ENCODE assay signal across 13 cellular contexts in the genomic region with DNA sequence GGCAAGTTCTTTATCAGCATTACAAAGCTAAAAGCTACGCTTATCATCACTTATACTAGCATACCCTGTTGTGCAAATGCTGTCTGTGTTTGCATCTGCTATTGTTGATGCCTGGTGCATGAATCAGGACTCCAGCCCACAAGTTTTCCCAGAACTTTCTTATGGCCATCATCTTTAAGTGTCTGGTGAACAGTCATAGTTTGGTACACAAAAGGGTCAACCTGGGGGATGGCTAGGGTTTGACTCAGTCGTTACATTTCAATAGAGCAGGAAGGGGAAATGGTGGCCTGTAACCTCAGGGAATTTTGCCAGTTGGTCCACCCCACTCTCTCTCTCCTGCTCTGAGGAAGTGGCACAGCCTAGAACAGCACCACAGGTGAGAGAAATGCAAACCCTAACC. TPM values are rescaled to one million over a fixed set of nuclear protein-coding genes. Genes with fewer than 3 reads are reported as not detected.
A peak's percentile ranks its signal among the peaks of the same experiment; 100 is the strongest.
DNase-seq lines count a peak whose midpoint lies in the region; ATAC-seq, FAIRE-seq and TF ChIP-seq lines count a peak whose summit lies in the region.
"Had no signal": no experiment of that assay in that cellular context is flagged by ENCODE, and none has a peak within 500 bp of the region (broad histone marks: within the 10 kb centered on the region; RNA-seq: fewer than 3 reads in every experiment).

No MANE protein-coding gene starts in this region.

- H3K27ac Mint-ChIP-seq in activated B cell treated with CpG ODN at 0.5 μM for 24 hours = peak overlapping the region; percentile 78

- TF ChIP-seq POLR2A in A549 (IDR thresholded peaks at IDR 0.05; ENCODE audit: low read length) = no peak

- H3K27ac ChIP-seq in A549 = no peak overlapping the region
- H3K27ac ChIP-seq: thyroid gland had no signal

- no peaks in the 10 kb centered on the region for H3K27me3 Mint-ChIP-seq in activated B cell treated with CpG ODN at 0.5 μM for 24 hours

- H3K36me3 Mint-ChIP-seq in activated B cell treated with CpG ODN at 0.5 μM for 24 hours (ENCODE audit: low read depth) = peaks cover 2% of the 10 kb centered on the region

- no peak for TF ChIP-seq RAD21 in A549 (conservative IDR thresholded peaks at IDR 0.05 in 1 of 2, IDR thresholded peaks at IDR 0.05 in 1 of 2)

- H3K9me3 Mint-ChIP-seq in activated B cell treated with CpG ODN at 0.5 μM for 24 hours = peaks cover 7% of the 10 kb centered on the region

- TF ChIP-seq CTCF in A549 (IDR thresholded peaks at IDR 0.05) (no peak), activated B cell treated with CpG ODN at 0.5 μM for 24 hours (IDR thresholded peaks at IDR 0.05) (no peak)

- WGBS in A549 (ENCODE audit: missing lambda C conversion rate) = 8% methylated on average over 2 of the region's 2 CpGs

- H3K4me3 Mint-ChIP-seq in activated B cell treated with CpG ODN at 0.5 μM for 24 hours = no peak overlapping the region

- POLR2A ChIA-PET in A549 (lab: Yijun Ruan, JAX) (no interaction called here), activated B cell treated with CpG ODN at 0.5 μM for 24 hours (lab: Charles Lee) (interaction anchor here (1.2 kb wide), 1 partner anchor 18 kb away, joined by 3 read pairs; no protein-coding TSS in a partner anchor)

- peak in 1 of 2 experiments; percentile 57 for DNase-seq in A549 (ENCODE audit: low read depth in 1 of 2, low spot score in 1 of 2)
- peak; percentile 1 for DNase-seq in GM04504 (ENCODE audit: low read depth)
- DNase-seq in activated B cell treated with CpG ODN at 0.5 μM for 24 hours = no peak
- DNase-seq in iris pigment epithelial cell (ENCODE audit: low read depth) = peak; percentile 80
- DNase-seq in GM19238 (ENCODE audit: insufficient read length, low spot score) = no peak
- DNase-seq in AML-193 (lab: John Stamatoyannopoulos, UW) = no peak
- no peak for DNase-seq in NCI-H82 (lab: John Stamatoyannopoulos, UW)
- DNase-seq: activated CD4-positive, alpha-beta T cell treated with anti-CD3 and anti-CD28 coated beads for 1 hour; activated naive CD4-positive, alpha-beta T cell treated with anti-CD3 and anti-CD28 coated beads, Interleukin-2, amount 50 U/mL, for 16 hours; effector CD8-positive, alpha-beta T cell; SIG-M5; thyroid gland had no signal

- no peaks in the 10 kb centered on the region for H3K9me3 ChIP-seq in A549
- H3K9me3 ChIP-seq: thyroid gland had no signal

- no peak overlapping the region for H3K4me2 ChIP-seq in A549

- no peak overlapping the region for H3K4me3 ChIP-seq in A549
- H3K4me3 ChIP-seq: thyroid gland had no signal

- ATAC-seq in A549 = peak in 1 of 2 experiments; percentile 68; a peak in 3 of 6 replicates
- ATAC-seq in activated B cell treated with CpG ODN at 0.5 μM for 24 hours (ENCODE audit: low read depth) = no peak
- no peak for ATAC-seq in GM19463 (IDR thresholded peaks at IDR 0.05; ENCODE audit: unreplicated experiment)

- H3K4me1 ChIP-seq in A549 = no peaks in the 10 kb centered on the region
- H3K4me1 ChIP-seq: thyroid gland had no signal

- FAIRE-seq in A549 (lab: Jason Lieb, UNC) = no peak

- CTCF ChIA-PET in A549 (lab: Yijun Ruan, JAX) (interaction anchor here (1.0 to 1.8 kb wide), 3 partner anchors 74 to 90 kb away, joined by 3 to 7 read pairs (median 4); no protein-coding TSS in a partner anchor), activated B cell treated with CpG ODN at 0.5 μM for 24 hours (lab: Charles Lee) (interaction anchor here (1.6 to 3.3 kb wide), 2 partner anchors 26 to 74 kb away, joined by 3 to 16 read pairs; no protein-coding TSS in a partner anchor)

- H3K4me1 Mint-ChIP-seq in activated B cell treated with CpG ODN at 0.5 μM for 24 hours = peaks cover 68% of the 10 kb centered on the region

- TF ChIP-seq EP300 in A549 (IDR thresholded peaks at IDR 0.05) = no peak

- intact Hi-C loops in activated B cell treated with CpG ODN at 0.5 μM for 24 hours (cut with micrococcal nuclease) = no loop called here

TF ChIP-seq in A549, 52 proteins besides CTCF, POLR2A, EP300 and RAD21:
- TF ChIP-seq FOSL2 (IDR thresholded peaks at IDR 0.05) (no peak), FOSL2 (CRISPR knock-in tag; IDR thresholded peaks at IDR 0.05) (peak; percentile 9; the same call in 1 of the 2 replicates), SMC3 (IDR thresholded peaks at IDR 0.05) (no peak)

RNA-seq across cellular contexts. Expression of a gene that starts 35.4 kb away (rescaled TPM):
- polyA plus RNA-seq in A549 (2011; rRNA removed) = 0.22 and 0.39 TPM in 2 replicates
- 0.04 and 0.05 TPM in 2 replicates for polyA plus RNA-seq in A549 (2012; cell fraction: cytosol; rRNA removed)
- polyA plus RNA-seq in A549 (2012; cell fraction: nucleus; rRNA removed) = 0.13 TPM in 1 of 2 replicates, not detected in the other
- polyA plus RNA-seq in A549 (2017; fragmentation: RNase III; extraction: RNeasy Plus Mini Kit Qiagen cat#74134 plus additional on column Dnase treatment) = 0.10 to 0.39 TPM (median 0.20 TPM) in 3 replicates
- 0.33 TPM in 1 of 2 replicates, not detected in the other for polyA minus RNA-seq in A549 (2011; rRNA and poly(A)+ RNA removed)
- total RNA-seq in activated B cell treated with CpG ODN at 0.5 μM for 24 hours = 151 and 156 TPM in 2 replicates

RNA-seq across cellular contexts. Expression of a gene that starts 46.1 kb away (rescaled TPM):
- polyA plus RNA-seq in A549 (2011; rRNA removed) = not detected in 2 replicates
- not detected in 2 replicates for polyA plus RNA-seq in A549 (2012; cell fraction: cytosol; rRNA removed)
- not detected in 2 replicates for polyA plus RNA-seq in A549 (2012; cell fraction: nucleus; rRNA removed)
- not detected in 3 replicates for polyA plus RNA-seq in A549 (2017; fragmentation: RNase III; extraction: RNeasy Plus Mini Kit Qiagen cat#74134 plus additional on column Dnase treatment)
- polyA minus RNA-seq in A549 (2011; rRNA and poly(A)+ RNA removed) = not detected in 2 replicates
- total RNA-seq in activated B cell treated with CpG ODN at 0.5 μM for 24 hours = 0.27 and 0.60 TPM in 2 replicates

RNA-seq across cellular contexts. Expression of a gene that starts 57.9 kb away (rescaled TPM):
- not detected in 2 replicates for polyA plus RNA-seq in A549 (2011; rRNA removed)
- polyA plus RNA-seq in A549 (2012; cell fraction: cytosol; rRNA removed) = not detected in 2 replicates
- not detected in 2 replicates for polyA plus RNA-seq in A549 (2012; cell fraction: nucleus; rRNA removed)
- polyA plus RNA-seq in A549 (2017; fragmentation: RNase III; extraction: RNeasy Plus Mini Kit Qiagen cat#74134 plus additional on column Dnase treatment) = not detected in 3 replicates
- not detected in 2 replicates for polyA minus RNA-seq in A549 (2011; rRNA and poly(A)+ RNA removed)
- not detected in 2 replicates for total RNA-seq in activated B cell treated with CpG ODN at 0.5 μM for 24 hours

Comparison
In these comparisons a context has a peak if more than half of its experiments do, and no peak if none do; other contexts are left out.
1. DNase-seq: peak in GM04504 (single experiment) and iris pigment epithelial cell (single experiment); none in activated B cell treated with CpG ODN at 0.5 μM for 24 hours (single experiment), GM19238 (single experiment), AML-193 (0 of 2) and NCI-H82 (single experiment).